In the genomic region with DNA sequence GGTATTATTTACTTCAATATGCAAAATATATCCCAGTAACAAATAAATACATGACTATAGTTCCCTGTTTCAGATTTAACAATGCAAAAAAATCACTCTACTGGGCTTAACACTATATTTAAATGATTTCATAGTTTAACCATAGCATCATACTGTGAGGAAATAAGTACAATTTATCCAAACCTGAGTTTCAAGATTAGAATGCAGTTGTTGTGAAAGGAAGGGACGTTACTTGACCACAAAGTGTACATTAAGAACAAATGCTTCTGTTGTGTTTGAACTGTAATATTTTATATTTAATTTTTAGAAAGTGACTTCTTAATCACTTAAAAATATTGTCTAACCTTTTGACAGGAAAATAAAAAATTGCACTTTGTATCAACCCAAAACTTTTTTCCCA, we compare ENCODE assay signal across 17 cellular contexts.
DNase-seq lines count a peak whose midpoint lies in the region; ATAC-seq and TF ChIP-seq lines count a peak whose summit lies in the region.
"Had no signal": no experiment of that assay in that cellular context is flagged by ENCODE, and none has a peak within 500 bp of the region (broad histone marks: within the 10 kb centered on the region; RNA-seq: fewer than 3 reads in every experiment).

No MANE protein-coding gene starts in this region.

- CTCF ChIA-PET in CD8-positive, alpha-beta memory T cell (lab: Charles Lee), result no interaction called here

- H3K36me3 Mint-ChIP-seq in CD8-positive, alpha-beta memory T cell, result no peaks in the 10 kb centered on the region
- H3K36me3 Mint-ChIP-seq: CD8-positive, alpha-beta T cell had no signal

- ATAC-seq in GM19467 (IDR thresholded peaks at IDR 0.05; ENCODE audit: unreplicated experiment), result no peak
- ATAC-seq: CD8-positive, alpha-beta T cell; GM23338; HCT116 had no signal

- H3K9me3 Mint-ChIP-seq in CD8-positive, alpha-beta memory T cell, result peaks cover 1 to 9% (median 4%) of the 10 kb centered on the region in 5 donors
- H3K9me3 Mint-ChIP-seq: GM23338 had no signal

- no peak overlapping the region for H3K27ac ChIP-seq in CD8-positive, alpha-beta memory T cell (ENCODE audit: low read depth, low read length)
- H3K27ac ChIP-seq: BLaER1 treated with 17β-estradiol and CSF1 and Interleukin-3, amounts not matched to agents 10 nM and 100 nM had no signal

- H3K4me3 ChIP-seq in choroid plexus epithelial cell (ENCODE audit: low read depth, low read length) (no peak overlapping the region), fibroblast of pulmonary artery (replicated peaks; ENCODE audit: low read depth, low read length) (no peak overlapping the region)
- H3K4me3 ChIP-seq in CD8-positive, alpha-beta memory T cell (ENCODE audit: low read length), result no peak overlapping the region
- H3K4me3 ChIP-seq: BLaER1 treated with 17β-estradiol and CSF1 and Interleukin-3, amounts not matched to agents 10 nM and 100 nM; GM23338 had no signal

- H3K27me3 Mint-ChIP-seq in CD8-positive, alpha-beta memory T cell, result no peaks in the 10 kb centered on the region
- H3K27me3 Mint-ChIP-seq: B cell had no signal

- H3K27ac Mint-ChIP-seq in CD8-positive, alpha-beta memory T cell, result no peak overlapping the region
- H3K27ac Mint-ChIP-seq: B cell; CD8-positive, alpha-beta T cell; GM23338; HFFc6 had no signal

- H3K27me3 ChIP-seq in CD8-positive, alpha-beta memory T cell (ENCODE audit: insufficient read depth, low read length, poor library complexity, severe bottlenecking), result no peaks in the 10 kb centered on the region
- H3K27me3 ChIP-seq: BLaER1 treated with 17β-estradiol and CSF1 and Interleukin-3, amounts not matched to agents 10 nM and 100 nM had no signal

- no peaks in the 10 kb centered on the region for H3K36me3 ChIP-seq in CD8-positive, alpha-beta memory T cell (ENCODE audit: insufficient read depth, low read length)
- H3K36me3 ChIP-seq: BLaER1 treated with 17β-estradiol and CSF1 and Interleukin-3, amounts not matched to agents 10 nM and 100 nM had no signal

- DNase-seq in HCEC 1CT, result peak; percentile 80
- DNase-seq in choroid plexus epithelial cell (ENCODE audit: low read depth), result peak; percentile 52
- peak; percentile 3 for DNase-seq in fibroblast of pulmonary artery (ENCODE audit: low read depth)
- no peak for DNase-seq in CD8-positive, alpha-beta memory T cell
- DNase-seq in NCI-H69 (lab: John Stamatoyannopoulos, UW), result no peak
- DNase-seq: CD8-positive, alpha-beta T cell; COR-L47; DMS 273 treated with DMSO at 0.1 percent for 48 hours; DMS53; DND-41; GDM1; HFFc6 had no signal

- no peak overlapping the region for H3K4me3 Mint-ChIP-seq in CD8-positive, alpha-beta memory T cell
- H3K4me3 Mint-ChIP-seq: B cell; CD8-positive, alpha-beta T cell; GM23338; HFFc6 had no signal

- no peaks in the 10 kb centered on the region for H3K4me1 ChIP-seq in CD8-positive, alpha-beta memory T cell (ENCODE audit: insufficient read depth, low read length)

- POLR2A ChIA-PET in CD8-positive, alpha-beta memory T cell (lab: Charles Lee), result no interaction called here

- TF ChIP-seq CTCF in choroid plexus epithelial cell (conservative IDR thresholded peaks at IDR 0.05; ENCODE audit: low read depth, low read length) (no peak), fibroblast of pulmonary artery (IDR thresholded peaks at IDR 0.05; ENCODE audit: low read length, missing control alignments) (no peak)

- H3K4me1 Mint-ChIP-seq in CD8-positive, alpha-beta memory T cell, result no peaks in the 10 kb centered on the region
- H3K4me1 Mint-ChIP-seq: B cell had no signal

- H3K9me3 ChIP-seq in CD8-positive, alpha-beta memory T cell (ENCODE audit: low read length), result no peaks in the 10 kb centered on the region
- H3K9me3 ChIP-seq: BLaER1 treated with 17β-estradiol and CSF1 and Interleukin-3, amounts not matched to agents 10 nM and 100 nM had no signal

Comparison
In these comparisons a context has a peak if more than half of its experiments do, and no peak if none do; other contexts are left out.
1. DNase-seq: peak in HCEC 1CT (single experiment), choroid plexus epithelial cell (single experiment) and fibroblast of pulmonary artery (single experiment); none in CD8-positive, alpha-beta memory T cell (0 of 5) and NCI-H69 (single experiment).